ENCODE assay signal across 1 cellular context in the genomic region with DNA sequence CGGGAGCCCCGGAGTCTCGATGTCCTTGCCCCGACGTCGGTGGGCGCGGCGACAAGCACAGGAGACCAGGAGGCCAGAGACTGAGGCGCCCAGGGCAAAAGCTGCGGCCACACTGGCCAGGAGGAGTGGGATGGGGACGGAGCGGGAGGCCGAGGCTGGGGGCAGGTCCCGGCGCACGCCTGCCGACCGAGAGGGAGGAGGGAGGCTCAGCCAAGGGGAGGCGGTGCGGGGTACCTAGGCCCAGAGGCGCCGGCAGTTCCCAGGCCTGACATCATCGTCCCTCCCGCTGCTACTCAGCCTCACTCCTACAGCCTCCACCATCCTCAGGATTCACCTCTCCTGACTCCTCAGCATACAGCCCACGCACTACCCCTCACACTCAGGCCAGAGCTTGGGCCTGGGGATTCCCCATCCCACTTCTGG.
TF ChIP-seq lines count a peak whose summit lies in the region.

No MANE protein-coding gene starts in this region.

TF ChIP-seq in IMR-90, 13 proteins besides CTCF, POLR2A, EP300 and RAD21 (continued from another document):
- TF ChIP-seq, protein P1, sequence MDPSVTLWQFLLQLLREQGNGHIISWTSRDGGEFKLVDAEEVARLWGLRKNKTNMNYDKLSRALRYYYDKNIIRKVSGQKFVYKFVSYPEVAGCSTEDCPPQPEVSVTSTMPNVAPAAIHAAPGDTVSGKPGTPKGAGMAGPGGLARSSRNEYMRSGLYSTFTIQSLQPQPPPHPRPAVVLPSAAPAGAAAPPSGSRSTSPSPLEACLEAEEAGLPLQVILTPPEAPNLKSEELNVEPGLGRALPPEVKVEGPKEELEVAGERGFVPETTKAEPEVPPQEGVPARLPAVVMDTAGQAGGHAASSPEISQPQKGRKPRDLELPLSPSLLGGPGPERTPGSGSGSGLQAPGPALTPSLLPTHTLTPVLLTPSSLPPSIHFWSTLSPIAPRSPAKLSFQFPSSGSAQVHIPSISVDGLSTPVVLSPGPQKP (IDR thresholded peaks at IDR 0.05; ENCODE audit: borderline replicate concordance, low read depth, low read length), result no peak
- TF ChIP-seq MAZ (IDR thresholded peaks at IDR 0.05; ENCODE audit: borderline replicate concordance, low read depth, low read length) (no peak), FOS (IDR thresholded peaks at IDR 0.05; ENCODE audit: low read depth, low read length) (no peak), MXI1 (IDR thresholded peaks at IDR 0.05; ENCODE audit: borderline replicate concordance, low read depth, low read length) (no peak), RFX5 (IDR thresholded peaks at IDR 0.05; ENCODE audit: low read depth, low read length) (no peak), NFE2L2 (IDR thresholded peaks at IDR 0.05; ENCODE audit: low read depth, low read length) (no peak), MAFK (IDR thresholded peaks at IDR 0.05; ENCODE audit: low read depth, low read length) (no peak), CEBPB (IDR thresholded peaks at IDR 0.05; ENCODE audit: low read depth, low read length) (no peak), CHD1 (IDR thresholded peaks at IDR 0.05; ENCODE audit: low read depth, low read length) (no peak), RCOR1 (IDR thresholded peaks at IDR 0.05; ENCODE audit: insufficient replicate concordance, low read length) (no peak), BHLHE40 (IDR thresholded peaks at IDR 0.05; ENCODE audit: low read depth, low read length) (no peak)
- TF ChIP-seq, protein P2, sequence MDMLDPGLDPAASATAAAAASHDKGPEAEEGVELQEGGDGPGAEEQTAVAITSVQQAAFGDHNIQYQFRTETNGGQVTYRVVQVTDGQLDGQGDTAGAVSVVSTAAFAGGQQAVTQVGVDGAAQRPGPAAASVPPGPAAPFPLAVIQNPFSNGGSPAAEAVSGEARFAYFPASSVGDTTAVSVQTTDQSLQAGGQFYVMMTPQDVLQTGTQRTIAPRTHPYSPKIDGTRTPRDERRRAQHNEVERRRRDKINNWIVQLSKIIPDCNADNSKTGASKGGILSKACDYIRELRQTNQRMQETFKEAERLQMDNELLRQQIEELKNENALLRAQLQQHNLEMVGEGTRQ (IDR thresholded peaks at IDR 0.05; ENCODE audit: low read depth, low read length), result no peak
